1 cellular context compared by ENCODE assay signal in genomic region chr12:98344630-98345029, GRCh38.
TF ChIP-seq lines count a peak whose summit lies in the region.

No MANE protein-coding gene starts in this region.

TF ChIP-seq in GM23338, 12 proteins besides CTCF, POLR2A, EP300 and RAD21 (continued from another document):
- TF ChIP-seq ZNF462 (CRISPR knock-in tag; IDR thresholded peaks at IDR 0.05), result peak; percentile 62; the same call in 1 of the 2 replicates
